ENCODE assay signal across 10 cellular contexts in genomic region chrX:150848914-150849365, GRCh38. TPM values are rescaled to one million over a fixed set of nuclear protein-coding genes. Genes with fewer than 3 reads are reported as not detected.
DNase-seq lines count a peak whose midpoint lies in the region; ATAC-seq and TF ChIP-seq lines count a peak whose summit lies in the region.
"Had no signal": no experiment of that assay in that cellular context is flagged by ENCODE, and none has a peak within 500 bp of the region (broad histone marks: within the 10 kb centered on the region; RNA-seq: fewer than 3 reads in every experiment).

No MANE protein-coding gene starts in this region.

- H3K27me3 ChIP-seq in lung (ENCODE audit: control insufficient read depth, insufficient read depth) (no peaks in the 10 kb centered on the region), brain microvascular endothelial cell (replicated peaks) (no peaks in the 10 kb centered on the region)
- H3K27me3 ChIP-seq: thyroid gland had no signal

- ATAC-seq in GM19043 (IDR thresholded peaks at IDR 0.05; ENCODE audit: low read depth, unreplicated experiment), result peak; percentile 21
- peak; percentile 54 for ATAC-seq in lung (ENCODE audit: insufficient read depth, low FRiP score)
- ATAC-seq in HG02798 (IDR thresholded peaks at IDR 0.05; ENCODE audit: poor library complexity, unreplicated experiment), result no peak
- no peak for ATAC-seq in HG03457 (IDR thresholded peaks at IDR 0.05; ENCODE audit: unreplicated experiment)

- in situ Hi-C loops in brain microvascular endothelial cell (cut with HindIII; ENCODE audit: low pct_ligation_motif_present, low sequenced_read_pairs), result no loop called here

- DNase-seq in NCI-H1105 (lab: John Stamatoyannopoulos, UW), result peak; percentile 34
- peak; percentile 48 for DNase-seq in SKM-1 treated with dmso at 0.1 percent for 144 hours (lab: John Stamatoyannopoulos, UW; ENCODE audit: unreplicated experiment)
- peak; percentile 42 for DNase-seq in lung (ENCODE audit: low spot score)
- DNase-seq in NCI-H1048 (lab: John Stamatoyannopoulos, UW), result no peak
- no peak for DNase-seq in brain microvascular endothelial cell
- DNase-seq: small intestine, thyroid gland had no signal

- H3K4me3 ChIP-seq in lung (no peak overlapping the region), brain microvascular endothelial cell (ENCODE audit: low read depth, low read length) (no peak overlapping the region)
- H3K4me3 ChIP-seq: thyroid gland had no signal

- 28 to 54% methylated on average over 9 of the region's 9 CpGs for WGBS in lung, 2 donors

- H3K27ac ChIP-seq in lung (ENCODE audit: low read depth in 1 of 2, low read length in 1 of 2) (no peak overlapping the region), brain microvascular endothelial cell (no peak overlapping the region)
- H3K27ac ChIP-seq: thyroid gland had no signal

- H3K4me1 ChIP-seq in lung (ENCODE audit: control insufficient read depth in 2 of 2, insufficient read depth in 2 of 2, low read length in 2 of 2), result peaks cover 5 to 7% of the 10 kb centered on the region in 2 donors
- H3K4me1 ChIP-seq: thyroid gland had no signal

- no peaks in the 10 kb centered on the region for H3K9me3 ChIP-seq in lung (ENCODE audit: control insufficient read depth in 2 of 2, insufficient read depth in 1 of 2, low read length in 1 of 2)
- H3K9me3 ChIP-seq: thyroid gland had no signal

- TF ChIP-seq CTCF in lung (IDR thresholded peaks at IDR 0.05; ENCODE audit: control extremely low read depth, extremely low read depth) (no peak), brain microvascular endothelial cell (IDR thresholded peaks at IDR 0.05; ENCODE audit: low read depth, low read length, missing control alignments) (no peak)

- H3K36me3 ChIP-seq in lung (ENCODE audit: control insufficient read depth in 2 of 2, insufficient read depth in 2 of 2, low read length in 2 of 2) (no peaks in the 10 kb centered on the region), brain microvascular endothelial cell (replicated peaks) (no peaks in the 10 kb centered on the region)
- H3K36me3 ChIP-seq: thyroid gland had no signal

RNA-seq across cellular contexts. Expression of gene CD99L2, which starts 49.5 kb away (rescaled TPM):
- 10 to 100 TPM; 22.3 to 39.6 TPM for total RNA-seq in lung
- polyA plus RNA-seq in lung, result 10 to 100 TPM; 22.3 to 25.3 TPM

Comparison
In these comparisons a context has a peak if more than half of its experiments do, and no peak if none do; other contexts are left out.
1. ATAC-seq: peak in GM19043 (single experiment) and lung (single experiment); none in HG02798 (single experiment) and HG03457 (single experiment).
2. DNase-seq: peak in NCI-H1105 (single experiment), SKM-1 treated with dmso at 0.1 percent for 144 hours (single experiment) and lung (single experiment); none in NCI-H1048 (single experiment) and brain microvascular endothelial cell (single experiment).